1 cellular context compared by ENCODE assay signal in the genomic region with DNA sequence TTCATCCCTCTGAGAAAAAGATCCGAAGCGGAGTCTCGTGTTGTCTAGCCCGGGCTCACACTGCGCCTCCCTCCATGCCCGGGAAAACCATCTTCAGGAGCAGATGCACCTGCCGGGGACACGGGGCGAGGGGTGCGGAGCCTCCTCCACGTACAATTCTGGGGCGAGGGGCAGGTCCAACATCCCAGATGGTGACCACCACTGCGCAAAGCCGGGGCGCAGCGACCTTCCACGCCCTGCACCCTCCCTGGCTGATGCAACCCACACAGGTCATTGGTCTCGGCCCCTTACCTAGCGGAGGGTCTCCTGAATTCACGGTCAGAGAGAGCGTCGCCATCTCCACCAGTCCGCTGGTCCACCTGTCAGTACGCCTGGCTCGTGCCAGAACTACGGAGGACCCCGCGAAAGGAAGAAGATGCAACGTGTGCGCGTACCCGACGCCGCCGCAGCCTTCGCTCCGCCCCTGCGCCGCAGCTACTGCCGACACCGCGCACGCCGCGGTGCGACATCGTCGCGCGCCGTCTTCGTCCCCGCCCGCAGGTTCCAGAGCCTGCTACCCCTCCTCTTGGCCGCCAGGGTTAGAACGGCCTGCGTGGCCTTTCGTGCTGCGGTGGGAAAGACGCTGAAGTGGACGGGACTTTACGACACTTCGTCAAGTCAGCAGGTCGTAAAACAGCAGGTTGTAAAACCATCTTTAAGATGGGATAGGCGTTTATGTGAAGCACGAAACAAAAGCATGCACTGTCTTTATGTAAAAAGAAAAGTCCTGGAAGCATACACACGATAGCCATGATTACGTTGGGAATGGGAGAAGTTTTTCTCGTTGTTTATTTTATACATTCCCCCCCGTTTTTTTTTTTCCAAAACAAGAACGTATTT.
TF ChIP-seq lines count a peak whose summit lies in the region.

Gene EPRS1 (minus strand): TSS at position 454 of the 879 bp plus-strand sequence. CDS start 117 bp downstream, at position 337.

TF ChIP-seq in HepG2, 621 proteins besides CTCF, POLR2A, EP300 and RAD21 (continued from another document and continues in another):
- TF ChIP-seq ZKSCAN8 (CRISPR knock-in tag; IDR thresholded peaks at IDR 0.05; ENCODE audit: borderline replicate concordance) (peak; percentile 76; the same call in 1 of the 2 replicates), ZSCAN12 (CRISPR knock-in tag; IDR thresholded peaks at IDR 0.05) (no peak), RERE (CRISPR knock-in tag; IDR thresholded peaks at IDR 0.05; ENCODE audit: low read depth) (no peak; the same call in 1 of the 2 replicates), ZNF580 (CRISPR knock-in tag; IDR thresholded peaks at IDR 0.05; ENCODE audit: borderline replicate concordance, low read depth) (peak; percentile 92; the same call in 1 of the 2 replicates), ISL2 (CRISPR knock-in tag; IDR thresholded peaks at IDR 0.05) (peak; percentile 66), IKZF4 (CRISPR knock-in tag; IDR thresholded peaks at IDR 0.05; ENCODE audit: borderline replicate concordance, low read depth, not compliant biosample characterization) (peak; percentile 76), RBM22 (optimal IDR thresholded peaks at IDR 0.05; ENCODE audit: low read length) (no peak), ZNF512 (CRISPR knock-in tag; IDR thresholded peaks at IDR 0.05) (no peak), SMARCE1 (IDR thresholded peaks at IDR 0.05; ENCODE audit: borderline replicate concordance) (no peak), HOXA5 (CRISPR knock-in tag; IDR thresholded peaks at IDR 0.05) (peak; percentile 34; the same call in 1 of the 2 replicates), RFX3 (CRISPR knock-in tag; IDR thresholded peaks at IDR 0.05) (no peak), RELA (CRISPR knock-in tag; IDR thresholded peaks at IDR 0.05) (no peak), RARA (CRISPR knock-in tag; IDR thresholded peaks at IDR 0.05) (peak; percentile 45), NCOA5 (CRISPR knock-in tag; IDR thresholded peaks at IDR 0.05) (no peak), NFE2 (CRISPR knock-in tag; IDR thresholded peaks at IDR 0.05) (no peak), SETDB1 (CRISPR knock-in tag; IDR thresholded peaks at IDR 0.05; ENCODE audit: borderline replicate concordance) (no peak), ARID4A (CRISPR knock-in tag; IDR thresholded peaks at IDR 0.05; ENCODE audit: borderline replicate concordance) (peak; percentile 95)
- TF ChIP-seq, protein P1, sequence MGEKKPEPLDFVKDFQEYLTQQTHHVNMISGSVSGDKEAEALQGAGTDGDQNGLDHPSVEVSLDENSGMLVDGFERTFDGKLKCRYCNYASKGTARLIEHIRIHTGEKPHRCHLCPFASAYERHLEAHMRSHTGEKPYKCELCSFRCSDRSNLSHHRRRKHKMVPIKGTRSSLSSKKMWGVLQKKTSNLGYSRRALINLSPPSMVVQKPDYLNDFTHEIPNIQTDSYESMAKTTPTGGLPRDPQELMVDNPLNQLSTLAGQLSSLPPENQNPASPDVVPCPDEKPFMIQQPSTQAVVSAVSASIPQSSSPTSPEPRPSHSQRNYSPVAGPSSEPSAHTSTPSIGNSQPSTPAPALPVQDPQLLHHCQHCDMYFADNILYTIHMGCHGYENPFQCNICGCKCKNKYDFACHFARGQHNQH (CRISPR knock-in tag; IDR thresholded peaks at IDR 0.05), result peak; percentile 90
- TF ChIP-seq, protein P2, sequence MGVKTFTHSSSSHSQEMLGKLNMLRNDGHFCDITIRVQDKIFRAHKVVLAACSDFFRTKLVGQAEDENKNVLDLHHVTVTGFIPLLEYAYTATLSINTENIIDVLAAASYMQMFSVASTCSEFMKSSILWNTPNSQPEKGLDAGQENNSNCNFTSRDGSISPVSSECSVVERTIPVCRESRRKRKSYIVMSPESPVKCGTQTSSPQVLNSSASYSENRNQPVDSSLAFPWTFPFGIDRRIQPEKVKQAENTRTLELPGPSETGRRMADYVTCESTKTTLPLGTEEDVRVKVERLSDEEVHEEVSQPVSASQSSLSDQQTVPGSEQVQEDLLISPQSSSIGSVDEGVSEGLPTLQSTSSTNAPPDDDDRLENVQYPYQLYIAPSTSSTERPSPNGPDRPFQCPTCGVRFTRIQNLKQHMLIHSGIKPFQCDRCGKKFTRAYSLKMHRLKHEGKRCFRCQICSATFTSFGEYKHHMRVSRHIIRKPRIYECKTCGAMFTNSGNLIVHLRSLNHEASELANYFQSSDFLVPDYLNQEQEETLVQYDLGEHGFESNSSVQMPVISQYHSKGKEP (CRISPR knock-in tag; IDR thresholded peaks at IDR 0.05), result 0 out of 2 replicates have a peak, but pooled peaks have one; percentile 31
- TF ChIP-seq, protein P3, sequence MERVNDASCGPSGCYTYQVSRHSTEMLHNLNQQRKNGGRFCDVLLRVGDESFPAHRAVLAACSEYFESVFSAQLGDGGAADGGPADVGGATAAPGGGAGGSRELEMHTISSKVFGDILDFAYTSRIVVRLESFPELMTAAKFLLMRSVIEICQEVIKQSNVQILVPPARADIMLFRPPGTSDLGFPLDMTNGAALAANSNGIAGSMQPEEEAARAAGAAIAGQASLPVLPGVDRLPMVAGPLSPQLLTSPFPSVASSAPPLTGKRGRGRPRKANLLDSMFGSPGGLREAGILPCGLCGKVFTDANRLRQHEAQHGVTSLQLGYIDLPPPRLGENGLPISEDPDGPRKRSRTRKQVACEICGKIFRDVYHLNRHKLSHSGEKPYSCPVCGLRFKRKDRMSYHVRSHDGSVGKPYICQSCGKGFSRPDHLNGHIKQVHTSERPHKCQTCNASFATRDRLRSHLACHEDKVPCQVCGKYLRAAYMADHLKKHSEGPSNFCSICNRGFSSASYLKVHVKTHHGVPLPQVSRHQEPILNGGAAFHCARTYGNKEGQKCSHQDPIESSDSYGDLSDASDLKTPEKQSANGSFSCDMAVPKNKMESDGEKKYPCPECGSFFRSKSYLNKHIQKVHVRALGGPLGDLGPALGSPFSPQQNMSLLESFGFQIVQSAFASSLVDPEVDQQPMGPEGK (CRISPR knock-in tag; IDR thresholded peaks at IDR 0.05), result peak; percentile 40; the same call in 1 of the 2 replicates
